24 cellular contexts compared by ENCODE assay signal in genomic region chr11:33005175-33005574, GRCh38. TPM values are rescaled to one million over a fixed set of nuclear protein-coding genes. Genes with fewer than 3 reads are reported as not detected.
DNase-seq lines count a peak whose midpoint lies in the region; ATAC-seq, FAIRE-seq and TF ChIP-seq lines count a peak whose summit lies in the region.
"Had no signal": no experiment of that assay in that cellular context is flagged by ENCODE, and none has a peak within 500 bp of the region (broad histone marks: within the 10 kb centered on the region; RNA-seq: fewer than 3 reads in every experiment).

No MANE protein-coding gene starts in this region.

- peaks cover 14% of the 10 kb centered on the region for H3K27me3 Mint-ChIP-seq in activated CD4-positive, alpha-beta T cell treated with anti-CD3 and anti-CD28 coated beads for 36 hours
- peaks cover 3% of the 10 kb centered on the region; the same call in 1 of the 2 replicates for H3K27me3 Mint-ChIP-seq in H9 (ENCODE audit: low read depth)
- H3K27me3 Mint-ChIP-seq in activated CD8-positive, alpha-beta T cell treated with anti-CD3 and anti-CD28 coated beads, Interleukin-2, amount 10 ng/mL, durations not matched to agents 7 days and 5 days (ENCODE audit: low read depth): peaks cover 12% of the 10 kb centered on the region
- H3K27me3 Mint-ChIP-seq: stimulated activated naive CD8-positive, alpha-beta T cell treated with anti-CD3 and anti-CD28 coated beads, Interleukin-15, Interleukin-2, amounts not matched to agents 100 ng/mL and 50 ng/mL, for 24 hours had no signal

- H3K36me3 Mint-ChIP-seq in activated CD4-positive, alpha-beta T cell treated with anti-CD3 and anti-CD28 coated beads for 36 hours (ENCODE audit: low read depth): no peaks in the 10 kb centered on the region
- no peaks in the 10 kb centered on the region for H3K36me3 Mint-ChIP-seq in H9 (ENCODE audit: insufficient read depth in 1 of 3, low read depth in 3 of 3)
- peaks cover 6% of the 10 kb centered on the region for H3K36me3 Mint-ChIP-seq in activated CD8-positive, alpha-beta T cell treated with anti-CD3 and anti-CD28 coated beads, Interleukin-2, amount 10 ng/mL, durations not matched to agents 7 days and 5 days (ENCODE audit: low read depth)

- no peaks in the 10 kb centered on the region for H3K23me2 ChIP-seq in H9 (ENCODE audit: insufficient read length, low read depth, low read length, poor library complexity, severe bottlenecking)

- peak; percentile 65 for ATAC-seq in activated CD4-positive, alpha-beta T cell treated with anti-CD3 and anti-CD28 coated beads for 36 hours
- ATAC-seq in activated CD8-positive, alpha-beta T cell treated with anti-CD3 and anti-CD28 coated beads, Interleukin-2, amount 10 ng/mL, durations not matched to agents 7 days and 5 days: peak; percentile 89

- no peak overlapping the region for H3K14ac ChIP-seq in H9 (ENCODE audit: insufficient read depth, low read length)

- no peak for FAIRE-seq in keratinocyte (lab: Jason Lieb, UNC)
- FAIRE-seq: GM12892, small intestine had no signal

- H3K4me1 Mint-ChIP-seq in activated CD4-positive, alpha-beta T cell treated with anti-CD3 and anti-CD28 coated beads for 36 hours: peaks cover 28% of the 10 kb centered on the region
- peaks cover 0 to 9% of the 10 kb centered on the region in 2 experiments; a peak in 2 of 4 replicates for H3K4me1 Mint-ChIP-seq in H9
- H3K4me1 Mint-ChIP-seq in activated CD8-positive, alpha-beta T cell treated with anti-CD3 and anti-CD28 coated beads, Interleukin-2, amount 10 ng/mL, durations not matched to agents 7 days and 5 days (ENCODE audit: low read depth): peaks cover 23% of the 10 kb centered on the region

- no peak overlapping the region for H3K4me2 ChIP-seq in H9 (ENCODE audit: insufficient read depth, insufficient read length, low read length)
- H3K4me2 ChIP-seq in keratinocyte (ENCODE audit: control insufficient read depth, extremely low read depth, insufficient read depth, low read depth, low read length): no peak overlapping the region

- no peak overlapping the region for H3K27ac Mint-ChIP-seq in activated CD4-positive, alpha-beta T cell treated with anti-CD3 and anti-CD28 coated beads for 36 hours
- H3K27ac Mint-ChIP-seq in H9: no peak overlapping the region
- no peak overlapping the region for H3K27ac Mint-ChIP-seq in activated CD8-positive, alpha-beta T cell treated with anti-CD3 and anti-CD28 coated beads, Interleukin-2, amount 10 ng/mL, durations not matched to agents 7 days and 5 days
- H3K27ac Mint-ChIP-seq: stimulated activated naive CD8-positive, alpha-beta T cell treated with anti-CD3 and anti-CD28 coated beads, Interleukin-15, Interleukin-2, amounts not matched to agents 100 ng/mL and 50 ng/mL, for 24 hours had no signal

- POLR2A ChIA-PET in activated CD4-positive, alpha-beta T cell treated with anti-CD3 and anti-CD28 coated beads for 36 hours (lab: Charles Lee): no interaction called here
- POLR2A ChIA-PET in activated CD8-positive, alpha-beta T cell treated with anti-CD3 and anti-CD28 coated beads, Interleukin-2, amount 10 ng/mL, durations not matched to agents 7 days and 5 days (lab: Charles Lee): no interaction called here

- no peaks in the 10 kb centered on the region for H3K9me3 ChIP-seq in H9 (ENCODE audit: control insufficient read depth, low read depth, low read length)
- H3K9me3 ChIP-seq in keratinocyte (ENCODE audit: control insufficient read depth, low read depth, low read length): no peaks in the 10 kb centered on the region
- H3K9me3 ChIP-seq in uterus: no peaks in the 10 kb centered on the region
- H3K9me3 ChIP-seq: breast epithelium, transverse colon had no signal

- H3K36me3 ChIP-seq in keratinocyte (ENCODE audit: control insufficient read depth in 2 of 2, extremely low read depth in 1 of 2, insufficient read depth in 2 of 2, low read length in 2 of 2): no peaks in the 10 kb centered on the region
- no peaks in the 10 kb centered on the region for H3K36me3 ChIP-seq in uterus
- H3K36me3 ChIP-seq: breast epithelium, transverse colon had no signal

- H3K56ac ChIP-seq in H9 (ENCODE audit: insufficient read length, low read depth, low read length): no peak overlapping the region

- no peak overlapping the region for H4K5ac ChIP-seq in H9 (ENCODE audit: insufficient read length, low read depth, low read length)

- H3K79me2 ChIP-seq in H9 (ENCODE audit: insufficient read depth, low read length) (no peaks in the 10 kb centered on the region), keratinocyte (ENCODE audit: control insufficient read depth, insufficient read depth, low read length) (no peaks in the 10 kb centered on the region)

- WGBS in H9 (ENCODE audit: extremely low coverage, insufficient read length, low lambda C conversion rate): no CpG with 5 or more reads among the region's 2 CpGs

- H3K9me1 ChIP-seq in keratinocyte (ENCODE audit: control insufficient read depth, extremely low read depth, insufficient read depth, low read length): no peaks in the 10 kb centered on the region

- no peak overlapping the region for H4K8ac ChIP-seq in H9 (replicated peaks; ENCODE audit: insufficient read length, low read depth, low read length)

- H3K4me3 ChIP-seq in keratinocyte (ENCODE audit: control insufficient read depth in 2 of 3, extremely low read depth in 1 of 3, insufficient read depth in 2 of 3, low read depth in 1 of 3, low read length in 3 of 3) (no peak overlapping the region), uterus (no peak overlapping the region)
- H3K4me3 ChIP-seq: breast epithelium, transverse colon had no signal

- H4K20me1 ChIP-seq in H9 (ENCODE audit: control insufficient read depth, insufficient read depth, insufficient read length) (no peaks in the 10 kb centered on the region), keratinocyte (ENCODE audit: control insufficient read depth, extremely low read depth, insufficient read depth, low read length) (no peaks in the 10 kb centered on the region)

- H3K9ac ChIP-seq in H9 (ENCODE audit: extremely low read depth, insufficient read length, low read length) (no peak overlapping the region), keratinocyte (ENCODE audit: control insufficient read depth, extremely low read depth, insufficient read depth, low read length) (no peak overlapping the region)

- H2BK12ac ChIP-seq in H9 (ENCODE audit: insufficient read length, low read depth, low read length): no peak overlapping the region

- TF ChIP-seq CTCF in H9 (conservative IDR thresholded peaks at IDR 0.05) (no peak), keratinocyte (optimal IDR thresholded peaks at IDR 0.05 in 1 of 3, IDR thresholded peaks at IDR 0.05 in 1 of 3, conservative IDR thresholded peaks at IDR 0.05 in 1 of 3; ENCODE audit: extremely low read depth in 1 of 3, insufficient read depth in 2 of 3, low read length in 3 of 3) (no peak), uterus (IDR thresholded peaks at IDR 0.05) (no peak)

- H3K27ac ChIP-seq in H9 (ENCODE audit: insufficient read length, low read depth, low read length) (no peak overlapping the region), keratinocyte (ENCODE audit: control insufficient read depth, insufficient read depth, low read length) (no peak overlapping the region), uterus (no peak overlapping the region)
- H3K27ac ChIP-seq: 22Rv1, breast epithelium, transverse colon had no signal

- no peak overlapping the region for H3K4me3 Mint-ChIP-seq in activated CD4-positive, alpha-beta T cell treated with anti-CD3 and anti-CD28 coated beads for 36 hours
- no peak overlapping the region for H3K4me3 Mint-ChIP-seq in H9
- H3K4me3 Mint-ChIP-seq in activated CD8-positive, alpha-beta T cell treated with anti-CD3 and anti-CD28 coated beads, Interleukin-2, amount 10 ng/mL, durations not matched to agents 7 days and 5 days: no peak overlapping the region
- H3K4me3 Mint-ChIP-seq: stimulated activated naive CD8-positive, alpha-beta T cell treated with anti-CD3 and anti-CD28 coated beads, Interleukin-15, Interleukin-2, amounts not matched to agents 100 ng/mL and 50 ng/mL, for 24 hours had no signal

- H2BK15ac ChIP-seq in H9 (ENCODE audit: low read depth, low read length): no peak overlapping the region

- no peak overlapping the region for H2BK20ac ChIP-seq in H9 (ENCODE audit: low read depth, low read length, poor library complexity, severe bottlenecking)

- H3K4ac ChIP-seq in H9 (ENCODE audit: low read depth, low read length): no peak overlapping the region

- intact Hi-C loops in activated CD4-positive, alpha-beta T cell treated with anti-CD3 and anti-CD28 coated beads for 36 hours (cut with DNase I, micrococcal nuclease): no loop called here
- intact Hi-C loops in uterus (cut with DNase I; ENCODE audit: low total_unique reads): no loop called here

- no peak overlapping the region for H3T11ph ChIP-seq in H9 (ENCODE audit: low read length)

- no peaks in the 10 kb centered on the region for H3K9me3 Mint-ChIP-seq in activated CD4-positive, alpha-beta T cell treated with anti-CD3 and anti-CD28 coated beads for 36 hours (ENCODE audit: low read depth)
- H3K9me3 Mint-ChIP-seq in H9: no peaks in the 10 kb centered on the region
- H3K9me3 Mint-ChIP-seq in activated CD8-positive, alpha-beta T cell treated with anti-CD3 and anti-CD28 coated beads, Interleukin-2, amount 10 ng/mL, durations not matched to agents 7 days and 5 days (ENCODE audit: insufficient read depth): no peaks in the 10 kb centered on the region

- H3K79me1 ChIP-seq in H9 (ENCODE audit: insufficient read depth, low read depth, low read length, poor library complexity, severe bottlenecking): no peaks in the 10 kb centered on the region

- H2BK5ac ChIP-seq in H9 (ENCODE audit: insufficient read length, low read length): no peak overlapping the region

- dilution Hi-C loops in keratinocyte (cut with MboI; ENCODE audit: extremely low pct_ligation_motif_present, low sequenced_read_pairs): no loop called here

- no peak overlapping the region for H2BK120ac ChIP-seq in H9 (ENCODE audit: low read depth, low read length, poor library complexity, severe bottlenecking)

- H2AK5ac ChIP-seq in H9 (ENCODE audit: insufficient read length, low read length): no peak overlapping the region

- TF ChIP-seq POLR2A in uterus (IDR thresholded peaks at IDR 0.05): no peak

- no peak overlapping the region for H3K18ac ChIP-seq in H9 (ENCODE audit: insufficient read length, low read depth, low read length)

- DNase-seq in activated CD4-positive, alpha-beta T cell treated with anti-CD3 and anti-CD28 coated beads for 36 hours: peak; percentile 18
- DNase-seq in activated CD4-positive, alpha-beta T cell treated with anti-CD3 and anti-CD28 coated beads, Interleukin-2, amount 50 U/mL, for 48 hours: no peak
- no peak for DNase-seq in H9
- peak; percentile 33 for DNase-seq in activated CD8-positive, alpha-beta T cell treated with anti-CD3 and anti-CD28 coated beads, Interleukin-2, amount 10 ng/mL, durations not matched to agents 7 days and 5 days
- no peak for DNase-seq in keratinocyte (ENCODE audit: low read depth, low spot score)
- DNase-seq in DMS153 treated with DMSO at 0.1 percent for 48 hours (lab: John Stamatoyannopoulos, UW; ENCODE audit: unreplicated experiment): no peak
- no peak for DNase-seq in SW 1271 (lab: John Stamatoyannopoulos, UW)
- DNase-seq in uterus: no peak
- DNase-seq: activated CD8-positive, alpha-beta memory T cell treated with anti-CD3 and anti-CD28 coated beads for 24 hours; amniotic stem cell; cortex of kidney; DMS79; Karpas-422; NCI-H1048; NCI-H1930; NCI-H2227 treated with DMSO at 0.1 percent for 48 hours; Right ventricle myocardium superior; small intestine; stimulated activated CD4-positive, alpha-beta T cell treated with anti-CD3 and anti-CD28 coated beads, Interleukin-2, amount 100 ng/mL, for 24 hours; transverse colon had no signal

- no peaks in the 10 kb centered on the region for H3K4me1 ChIP-seq in H9 (ENCODE audit: insufficient read depth, low read length)
- peaks cover 16% of the 10 kb centered on the region for H3K4me1 ChIP-seq in keratinocyte (ENCODE audit: control insufficient read depth, extremely low read depth, insufficient read depth, low read length)
- no peaks in the 10 kb centered on the region for H3K4me1 ChIP-seq in uterus
- H3K4me1 ChIP-seq: breast epithelium had no signal

- H4K91ac ChIP-seq in H9 (ENCODE audit: insufficient read length, low read depth, low read length): no peak overlapping the region

- H2AFZ ChIP-seq in H9 (ENCODE audit: low read length) (peak overlapping the region; percentile 48), keratinocyte (ENCODE audit: control insufficient read depth, low read length) (peak overlapping the region; percentile 16)

- H3K27me3 ChIP-seq in H9 (ENCODE audit: insufficient read depth, low read length) (no peaks in the 10 kb centered on the region), keratinocyte (ENCODE audit: control insufficient read depth, extremely low read depth, insufficient read depth, low read length) (no peaks in the 10 kb centered on the region), uterus (no peaks in the 10 kb centered on the region)
- H3K27me3 ChIP-seq: breast epithelium, transverse colon had no signal

- no peak overlapping the region for H3K23ac ChIP-seq in H9 (ENCODE audit: insufficient read length, low read depth, low read length)

- CTCF ChIA-PET in activated CD4-positive, alpha-beta T cell treated with anti-CD3 and anti-CD28 coated beads for 36 hours (lab: Charles Lee): no interaction called here
- CTCF ChIA-PET in activated CD8-positive, alpha-beta T cell treated with anti-CD3 and anti-CD28 coated beads, Interleukin-2, amount 10 ng/mL, durations not matched to agents 7 days and 5 days (lab: Charles Lee): no interaction called here

RNA-seq across cellular contexts. Expression of gene DEPDC7, which starts 10.5 kb away (rescaled TPM):
- 1 to 10 TPM; 2.0 to 2.3 TPM for total RNA-seq in activated CD4-positive, alpha-beta T cell treated with anti-CD3 and anti-CD28 coated beads for 36 hours
- total RNA-seq in H9 (2021): 4.4 TPM in 2 replicates
- 1 to 10 TPM; 1.2 to 2.8 TPM for total RNA-seq in activated CD8-positive, alpha-beta T cell treated with anti-CD3 and anti-CD28 coated beads, Interleukin-2, amount 10 ng/mL, durations not matched to agents 7 days and 5 days
- polyA plus RNA-seq in keratinocyte: 15.5 to 29.8 TPM (median 19.3 TPM) in 3 replicates
- 16.4 TPM for polyA plus RNA-seq in keratinocyte (2011; ENCODE audit: low read depth)
- 9.0 and 19.3 TPM in 2 replicates for polyA plus RNA-seq in keratinocyte (2011; cell fraction: cytosol; rRNA removed)
- polyA plus RNA-seq in keratinocyte (2011; cell fraction: nucleus; rRNA removed): 34.1 and 42.4 TPM in 2 replicates
- polyA plus RNA-seq in keratinocyte (2012; ENCODE audit: low replicate concordance): 7.2 and 13.6 TPM in 2 replicates
- polyA minus RNA-seq in keratinocyte: 3.6 to 14.0 TPM (median 10.9 TPM) in 3 replicates
- polyA minus RNA-seq in keratinocyte (2011; cell fraction: cytosol; rRNA and poly(A)+ RNA removed): 8.4 TPM
- 17.3 and 28.6 TPM in 2 replicates for polyA minus RNA-seq in keratinocyte (2011; cell fraction: nucleus; rRNA and poly(A)+ RNA removed)
- 1 to 10 TPM in 3 of 4 donors, not detected in 1; 1.3 to 6.4 (median 1.3) TPM for total RNA-seq in uterus

RNA-seq across cellular contexts. Expression of gene TCP11L1, which starts 34.2 kb away (rescaled TPM):
- 1 to 10 TPM; 7.9 to 8.8 TPM for total RNA-seq in activated CD4-positive, alpha-beta T cell treated with anti-CD3 and anti-CD28 coated beads for 36 hours
- total RNA-seq in H9 (2021): 20.0 and 20.3 TPM in 2 replicates
- total RNA-seq in activated CD8-positive, alpha-beta T cell treated with anti-CD3 and anti-CD28 coated beads, Interleukin-2, amount 10 ng/mL, durations not matched to agents 7 days and 5 days: 10 to 100 TPM; 17.2 to 21.0 TPM
- polyA plus RNA-seq in keratinocyte: 22.8 to 27.6 TPM (median 25.1 TPM) in 3 replicates
- 18.5 TPM for polyA plus RNA-seq in keratinocyte (2011; ENCODE audit: low read depth)
- 20.8 and 27.7 TPM in 2 replicates for polyA plus RNA-seq in keratinocyte (2011; cell fraction: cytosol; rRNA removed)
- 40.1 and 42.0 TPM in 2 replicates for polyA plus RNA-seq in keratinocyte (2011; cell fraction: nucleus; rRNA removed)
- polyA plus RNA-seq in keratinocyte (2012; ENCODE audit: low replicate concordance): 14.3 and 18.3 TPM in 2 replicates
- polyA minus RNA-seq in keratinocyte: 41.5 to 54.0 TPM (median 50.8 TPM) in 3 replicates
- 45.1 TPM for polyA minus RNA-seq in keratinocyte (2011; cell fraction: cytosol; rRNA and poly(A)+ RNA removed)
- 35.2 and 63.4 TPM in 2 replicates for polyA minus RNA-seq in keratinocyte (2011; cell fraction: nucleus; rRNA and poly(A)+ RNA removed)
- total RNA-seq in uterus: 10 to 100 TPM in 3 of 4 donors, 1 to 10 TPM in 1; 4.6 to 26.8 (median 23.3) TPM

Comparison
In these comparisons a context has a peak if more than half of its experiments do, and no peak if none do; other contexts are left out.
1. DNase-seq: peak in activated CD4-positive, alpha-beta T cell treated with anti-CD3 and anti-CD28 coated beads for 36 hours (single experiment) and activated CD8-positive, alpha-beta T cell treated with anti-CD3 and anti-CD28 coated beads, Interleukin-2, amount 10 ng/mL, durations not matched to agents 7 days and 5 days (single experiment); none in activated CD4-positive, alpha-beta T cell treated with anti-CD3 and anti-CD28 coated beads, Interleukin-2, amount 50 U/mL, for 48 hours (0 of 2), H9 (single experiment), keratinocyte (single experiment), DMS153 treated with DMSO at 0.1 percent for 48 hours (single experiment), SW 1271 (0 of 2) and uterus (0 of 2).